Comparison of ENCODE assay signal across 1 cellular context in genomic region chr10:67788028-67788886, GRCh38.
TF ChIP-seq lines count a peak whose summit lies in the region.

No MANE protein-coding gene starts in this region.

TF ChIP-seq in GM23338, 12 proteins besides CTCF, POLR2A, EP300 and RAD21 (continued from another document):
- TF ChIP-seq, protein P1, sequence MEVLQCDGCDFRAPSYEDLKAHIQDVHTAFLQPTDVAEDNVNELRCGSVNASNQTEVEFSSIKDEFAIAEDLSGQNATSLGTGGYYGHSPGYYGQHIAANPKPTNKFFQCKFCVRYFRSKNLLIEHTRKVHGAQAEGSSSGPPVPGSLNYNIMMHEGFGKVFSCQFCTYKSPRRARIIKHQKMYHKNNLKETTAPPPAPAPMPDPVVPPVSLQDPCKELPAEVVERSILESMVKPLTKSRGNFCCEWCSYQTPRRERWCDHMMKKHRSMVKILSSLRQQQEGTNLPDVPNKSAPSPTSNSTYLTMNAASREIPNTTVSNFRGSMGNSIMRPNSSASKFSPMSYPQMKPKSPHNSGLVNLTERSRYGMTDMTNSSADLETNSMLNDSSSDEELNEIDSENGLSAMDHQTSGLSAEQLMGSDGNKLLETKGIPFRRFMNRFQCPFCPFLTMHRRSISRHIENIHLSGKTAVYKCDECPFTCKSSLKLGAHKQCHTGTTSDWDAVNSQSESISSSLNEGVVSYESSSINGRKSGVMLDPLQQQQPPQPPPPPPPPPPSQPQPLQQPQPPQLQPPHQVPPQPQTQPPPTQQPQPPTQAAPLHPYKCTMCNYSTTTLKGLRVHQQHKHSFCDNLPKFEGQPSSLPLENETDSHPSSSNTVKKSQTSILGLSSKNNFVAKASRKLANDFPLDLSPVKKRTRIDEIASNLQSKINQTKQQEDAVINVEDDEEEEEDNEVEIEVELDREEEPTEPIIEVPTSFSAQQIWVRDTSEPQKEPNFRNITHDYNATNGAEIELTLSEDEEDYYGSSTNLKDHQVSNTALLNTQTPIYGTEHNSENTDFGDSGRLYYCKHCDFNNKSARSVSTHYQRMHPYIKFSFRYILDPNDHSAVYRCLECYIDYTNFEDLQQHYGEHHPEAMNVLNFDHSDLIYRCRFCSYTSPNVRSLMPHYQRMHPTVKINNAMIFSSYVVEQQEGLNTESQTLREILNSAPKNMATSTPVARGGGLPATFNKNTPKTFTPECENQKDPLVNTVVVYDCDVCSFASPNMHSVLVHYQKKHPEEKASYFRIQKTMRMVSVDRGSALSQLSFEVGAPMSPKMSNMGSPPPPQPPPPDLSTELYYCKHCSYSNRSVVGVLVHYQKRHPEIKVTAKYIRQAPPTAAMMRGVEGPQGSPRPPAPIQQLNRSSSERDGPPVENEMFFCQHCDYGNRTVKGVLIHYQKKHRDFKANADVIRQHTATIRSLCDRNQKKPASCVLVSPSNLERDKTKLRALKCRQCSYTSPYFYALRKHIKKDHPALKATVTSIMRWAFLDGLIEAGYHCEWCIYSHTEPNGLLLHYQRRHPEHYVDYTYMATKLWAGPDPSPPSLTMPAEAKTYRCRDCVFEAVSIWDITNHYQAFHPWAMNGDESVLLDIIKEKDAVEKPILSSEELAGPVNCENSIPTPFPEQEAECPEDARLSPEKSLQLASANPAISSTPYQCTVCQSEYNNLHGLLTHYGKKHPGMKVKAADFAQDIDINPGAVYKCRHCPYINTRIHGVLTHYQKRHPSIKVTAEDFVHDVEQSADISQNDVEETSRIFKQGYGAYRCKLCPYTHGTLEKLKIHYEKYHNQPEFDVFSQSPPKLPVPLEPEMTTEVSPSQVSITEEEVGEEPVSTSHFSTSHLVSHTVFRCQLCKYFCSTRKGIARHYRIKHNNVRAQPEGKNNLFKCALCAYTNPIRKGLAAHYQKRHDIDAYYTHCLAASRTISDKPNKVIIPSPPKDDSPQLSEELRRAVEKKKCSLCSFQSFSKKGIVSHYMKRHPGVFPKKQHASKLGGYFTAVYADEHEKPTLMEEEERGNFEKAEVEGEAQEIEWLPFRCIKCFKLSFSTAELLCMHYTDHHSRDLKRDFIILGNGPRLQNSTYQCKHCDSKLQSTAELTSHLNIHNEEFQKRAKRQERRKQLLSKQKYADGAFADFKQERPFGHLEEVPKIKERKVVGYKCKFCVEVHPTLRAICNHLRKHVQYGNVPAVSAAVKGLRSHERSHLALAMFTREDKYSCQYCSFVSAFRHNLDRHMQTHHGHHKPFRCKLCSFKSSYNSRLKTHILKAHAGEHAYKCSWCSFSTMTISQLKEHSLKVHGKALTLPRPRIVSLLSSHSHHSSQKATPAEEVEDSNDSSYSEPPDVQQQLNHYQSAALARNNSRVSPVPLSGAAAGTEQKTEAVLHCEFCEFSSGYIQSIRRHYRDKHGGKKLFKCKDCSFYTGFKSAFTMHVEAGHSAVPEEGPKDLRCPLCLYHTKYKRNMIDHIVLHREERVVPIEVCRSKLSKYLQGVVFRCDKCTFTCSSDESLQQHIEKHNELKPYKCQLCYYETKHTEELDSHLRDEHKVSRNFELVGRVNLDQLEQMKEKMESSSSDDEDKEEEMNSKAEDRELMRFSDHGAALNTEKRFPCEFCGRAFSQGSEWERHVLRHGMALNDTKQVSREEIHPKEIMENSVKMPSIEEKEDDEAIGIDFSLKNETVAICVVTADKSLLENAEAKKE (CRISPR knock-in tag; IDR thresholded peaks at IDR 0.05), result peak; percentile 77
- no peak for TF ChIP-seq ZNF331 (CRISPR knock-in tag; IDR thresholded peaks at IDR 0.05; ENCODE audit: low read depth)
